ENCODE assay signal across 8 cellular contexts in genomic region chr1:230268371-230269170, GRCh38.
DNase-seq lines count a peak whose midpoint lies in the region; ATAC-seq, FAIRE-seq and TF ChIP-seq lines count a peak whose summit lies in the region.

No MANE protein-coding gene starts in this region.

- peak; percentile 19 for TF ChIP-seq CTCF in GM10266 (IDR thresholded peaks at IDR 0.05; ENCODE audit: control insufficient read depth, insufficient read depth, low read depth, missing control alignments)
- peak; percentile 84 for TF ChIP-seq CTCF in VCaP (conservative IDR thresholded peaks at IDR 0.05)

- peak overlapping the region; percentile 94 for H3K27ac ChIP-seq in VCaP

- peak; percentile 77 for FAIRE-seq in A204.1 (lab: Jason Lieb, UNC)

- DNase-seq in GM10266 (ENCODE audit: extremely low spot score) = peak; percentile 61
- peak; percentile 79 for DNase-seq in NCI-H1694 treated with DMSO at 0.1 percent for 48 hours (lab: John Stamatoyannopoulos, UW)
- peak; percentile 57 for DNase-seq in globus pallidus (ENCODE audit: low spot score)
- peak; percentile 46 for DNase-seq in pulmonary artery endothelial cell (ENCODE audit: low read depth, low spot score)

- ATAC-seq in GM19452 (IDR thresholded peaks at IDR 0.05; ENCODE audit: unreplicated experiment) (no peak), HG03045 (IDR thresholded peaks at IDR 0.05; ENCODE audit: unreplicated experiment) (no peak)
